Comparison of ENCODE assay signal across 20 cellular contexts in the genomic region with DNA sequence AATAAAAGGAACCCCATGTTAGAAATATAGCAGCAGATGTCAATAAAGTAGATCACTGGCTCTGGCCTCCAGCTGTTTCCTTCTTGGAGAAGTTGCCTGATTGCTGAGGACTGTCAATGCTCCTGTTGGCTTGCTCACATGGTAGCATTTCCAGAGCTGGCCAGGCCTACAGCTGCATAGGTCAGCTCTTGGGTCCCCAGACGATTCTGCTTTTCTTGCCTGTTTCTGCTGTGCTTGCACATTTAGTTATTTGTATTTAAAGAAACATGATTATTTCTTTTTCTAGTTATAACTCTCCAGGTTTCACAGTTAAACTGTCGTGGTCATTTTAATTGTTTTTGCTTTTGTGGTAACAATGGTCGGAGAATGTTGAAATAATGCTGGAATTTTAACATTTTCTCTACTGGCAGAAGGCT. TPM values are rescaled to one million over a fixed set of nuclear protein-coding genes. Genes with fewer than 3 reads are reported as not detected.
DNase-seq lines count a peak whose midpoint lies in the region; ATAC-seq, FAIRE-seq and TF ChIP-seq lines count a peak whose summit lies in the region.
"Had no signal": no experiment of that assay in that cellular context is flagged by ENCODE, and none has a peak within 500 bp of the region (broad histone marks: within the 10 kb centered on the region; RNA-seq: fewer than 3 reads in every experiment).

No MANE protein-coding gene starts in this region.

- ATAC-seq in GM19324 (IDR thresholded peaks at IDR 0.05; ENCODE audit: low FRiP score, unreplicated experiment): no peak
- ATAC-seq: naive thymus-derived CD8-positive, alpha-beta T cell; stimulated activated naive CD8-positive, alpha-beta T cell treated with anti-CD3 and anti-CD28 coated beads, Interleukin-15, Interleukin-2, amounts not matched to agents 100 U/mL and 50 U/mL, for 24 hours had no signal

- no peaks in the 10 kb centered on the region for H3K9me3 ChIP-seq in osteoblast (ENCODE audit: low read depth, low read length)
- H3K9me3 ChIP-seq: adrenal gland, prostate gland, SJSA1 had no signal

- no peak for TF ChIP-seq POLR2A in GM12891 (IDR thresholded peaks at IDR 0.05; ENCODE audit: low read depth, low read length)

- H3K4me3 ChIP-seq in AG10803 (ENCODE audit: low read length) (no peak overlapping the region), osteoblast (ENCODE audit: insufficient read depth, low read length) (no peak overlapping the region)
- H3K4me3 ChIP-seq: adrenal gland, lung, prostate gland, SJSA1 had no signal

- FAIRE-seq in GM12891 (lab: Jason Lieb, UNC): no peak
- FAIRE-seq: urothelium cell line had no signal

- H2AFZ ChIP-seq in osteoblast (ENCODE audit: low read length): peak overlapping the region; percentile 8

- TF ChIP-seq CTCF in AG10803 (conservative IDR thresholded peaks at IDR 0.05; ENCODE audit: low read length): no peak
- TF ChIP-seq CTCF in osteoblast (IDR thresholded peaks at IDR 0.05; ENCODE audit: extremely low read depth, low read depth, low read length): no peak

- no peak overlapping the region for H3K4me2 ChIP-seq in osteoblast (ENCODE audit: insufficient read depth, low read length)

- no peaks in the 10 kb centered on the region for H3K36me3 ChIP-seq in osteoblast (ENCODE audit: insufficient read depth, low read length)
- H3K36me3 ChIP-seq: adrenal gland, prostate gland, SJSA1 had no signal

- H3K79me2 ChIP-seq in osteoblast (ENCODE audit: insufficient read depth, low read length): no peaks in the 10 kb centered on the region

- no peak overlapping the region for H3K27ac ChIP-seq in osteoblast (ENCODE audit: low read depth, low read length)
- H3K27ac ChIP-seq: adrenal gland, prostate gland, SJSA1 had no signal

- H3K4me1 ChIP-seq in osteoblast (ENCODE audit: insufficient read depth, low read length): no peaks in the 10 kb centered on the region
- H3K4me1 ChIP-seq: prostate gland had no signal

- DNase-seq in AG10803 (ENCODE audit: low read depth): peak; percentile 50
- peak; percentile 61 for DNase-seq in NCI-H446 treated with DMSO at 0.1 percent for 48 hours (lab: John Stamatoyannopoulos, UW)
- DNase-seq in fibroblast of peridontal ligament (ENCODE audit: extremely low read depth): peak; percentile 52
- no peak for DNase-seq in osteoblast (ENCODE audit: insufficient read length, low spot score, missing footprints)
- no peak for DNase-seq in iPS-NIHi7 (ENCODE audit: extremely low spot score)
- DNase-seq in NCI-H128 (lab: John Stamatoyannopoulos, UW; ENCODE audit: unreplicated experiment): no peak
- DNase-seq in GM12891 (ENCODE audit: insufficient read length, low spot score): no peak
- DNase-seq: activated CD4-positive, alpha-beta T cell treated with anti-CD3 and anti-CD28 coated beads for 4 hours; effector memory CD4-positive, alpha-beta T cell; naive thymus-derived CD8-positive, alpha-beta T cell; NCI-H1436 treated with DMSO at 0.1 percent for 48 hours; NCI-H226; stimulated activated naive CD8-positive, alpha-beta T cell treated with anti-CD3 and anti-CD28 coated beads, Interleukin-15, Interleukin-2, amounts not matched to agents 100 U/mL and 50 U/mL, for 24 hours; T1000 had no signal

- H4K20me1 ChIP-seq in osteoblast (ENCODE audit: insufficient read depth, low read length): no peaks in the 10 kb centered on the region

- H3K27me3 ChIP-seq in osteoblast (ENCODE audit: insufficient read depth, low read length): no peaks in the 10 kb centered on the region
- H3K27me3 ChIP-seq: adrenal gland, SJSA1 had no signal

TF ChIP-seq in GM12891, 5 proteins besides CTCF, POLR2A, EP300 and RAD21:
- TF ChIP-seq PAX5 (IDR thresholded peaks at IDR 0.05; ENCODE audit: insufficient read depth, low read length, severe bottlenecking): no peak
- no peak for TF ChIP-seq TAF1 (IDR thresholded peaks at IDR 0.05; ENCODE audit: low read depth, low read length)
- no peak for TF ChIP-seq POLR2AphosphoS5 (IDR thresholded peaks at IDR 0.05; ENCODE audit: low read depth, low read length)
- TF ChIP-seq SPI1 (IDR thresholded peaks at IDR 0.05; ENCODE audit: low read depth, low read length): no peak
- TF ChIP-seq POU2F2 (IDR thresholded peaks at IDR 0.05; ENCODE audit: low read depth, low read length): no peak

RNA-seq across cellular contexts. Expression of a gene that starts 7.2 kb away (rescaled TPM):
- 84.7 and 107 TPM in 2 replicates for total RNA-seq in osteoblast
- polyA plus RNA-seq in GM12891 (2012; ENCODE audit: low read depth, missing spikeins): 0.04 TPM
- total RNA-seq: naive thymus-derived CD8-positive, alpha-beta T cell had no signal
- polyA plus RNA-seq: naive thymus-derived CD8-positive, alpha-beta T cell had no signal

Comparison
In these comparisons a context has a peak if more than half of its experiments do, and no peak if none do; other contexts are left out.
1. DNase-seq: peak in AG10803 (single experiment), NCI-H446 treated with DMSO at 0.1 percent for 48 hours (single experiment) and fibroblast of peridontal ligament (single experiment); none in osteoblast (single experiment), iPS-NIHi7 (single experiment), NCI-H128 (single experiment) and GM12891 (single experiment).